Comparison of ENCODE assay signal across 14 cellular contexts in the genomic region with DNA sequence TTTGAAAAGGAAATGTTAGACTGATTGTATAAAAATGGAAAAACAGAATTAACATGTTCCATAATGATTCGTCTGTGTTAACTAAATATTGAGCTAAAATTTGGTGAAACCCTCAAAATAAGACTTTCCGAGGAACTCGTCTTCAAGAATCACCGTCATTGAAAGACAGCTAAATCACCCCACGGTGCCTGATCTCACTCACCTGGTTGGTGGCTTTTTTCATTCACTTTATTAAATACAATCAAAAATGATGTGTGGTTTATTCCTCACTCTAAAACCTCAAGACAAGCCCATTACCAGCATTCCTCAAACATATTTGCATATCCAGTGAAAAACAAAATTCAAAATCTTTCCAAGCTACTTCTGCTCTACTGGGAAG.
A peak's percentile ranks its signal among the peaks of the same experiment; 100 is the strongest.
DNase-seq lines count a peak whose midpoint lies in the region; ATAC-seq, FAIRE-seq and TF ChIP-seq lines count a peak whose summit lies in the region.
"Had no signal": no experiment of that assay in that cellular context is flagged by ENCODE, and none has a peak within 500 bp of the region (broad histone marks: within the 10 kb centered on the region; RNA-seq: fewer than 3 reads in every experiment).

No MANE protein-coding gene starts in this region.

- H3K27me3 ChIP-seq in gastroesophageal sphincter, result no peaks in the 10 kb centered on the region
- H3K27me3 ChIP-seq: left lung, tibial artery had no signal

- H3K27ac Mint-ChIP-seq in T-cell, result peak overlapping the region; percentile 69 to 89
- no peak overlapping the region for H3K27ac Mint-ChIP-seq in activated T-helper 1 cell treated with anti-CD3 and anti-CD28 coated beads, Interleukin-12 subunit alpha, Interleukin-12 subunit beta, Interleukin-2, Interleukin-4 antibody, amounts not matched to agents 30 ng/mL and 10 ng/mL and 1 ng/mL, durations not matched to agents 14 hours and 24 hours and 36 hours

- H3K4me1 Mint-ChIP-seq in T-cell, result peaks cover 96 to 100% (median 98%) of the 10 kb centered on the region in 3 donors
- H3K4me1 Mint-ChIP-seq in activated T-helper 1 cell treated with anti-CD3 and anti-CD28 coated beads, Interleukin-12 subunit alpha, Interleukin-12 subunit beta, Interleukin-2, Interleukin-4 antibody, amounts not matched to agents 30 ng/mL and 10 ng/mL and 1 ng/mL, durations not matched to agents 14 hours and 24 hours and 36 hours (ENCODE audit: low read depth), result peaks cover 7% of the 10 kb centered on the region

- no peaks in the 10 kb centered on the region for H3K36me3 ChIP-seq in gastroesophageal sphincter
- H3K36me3 ChIP-seq: left lung, tibial artery had no signal

- TF ChIP-seq POLR2A in gastroesophageal sphincter (IDR thresholded peaks at IDR 0.05), result no peak

- no peak for FAIRE-seq in HTR-8/SVneo (lab: Jason Lieb, UNC)
- FAIRE-seq: frontal cortex had no signal

- H3K4me3 ChIP-seq in gastroesophageal sphincter, result no peak overlapping the region
- H3K4me3 ChIP-seq: left lung, tibial artery had no signal

- peaks cover 33% of the 10 kb centered on the region for H3K36me3 Mint-ChIP-seq in T-cell
- peaks cover 3% of the 10 kb centered on the region for H3K36me3 Mint-ChIP-seq in activated T-helper 1 cell treated with anti-CD3 and anti-CD28 coated beads, Interleukin-12 subunit alpha, Interleukin-12 subunit beta, Interleukin-2, Interleukin-4 antibody, amounts not matched to agents 30 ng/mL and 10 ng/mL and 1 ng/mL, durations not matched to agents 14 hours and 24 hours and 36 hours (ENCODE audit: low read depth)

- ATAC-seq in T-cell (replicated peaks in 1 of 4) (no peak), gastroesophageal sphincter (no peak), HG03442 (IDR thresholded peaks at IDR 0.05; ENCODE audit: unreplicated experiment) (no peak)

- peak; percentile 36 for DNase-seq in stimulated activated CD4-positive, alpha-beta T cell treated with anti-CD3 and anti-CD28 coated beads, Interleukin-4, amount 100 ng/mL, for 24 hours
- DNase-seq in stimulated activated CD4-positive, alpha-beta T cell treated with anti-CD3 and anti-CD28 coated beads, Interleukin-2, amount 100 ng/mL, for 48 hours, result no peak
- DNase-seq in T-cell, result no peak
- no peak for DNase-seq in activated T-helper 1 cell treated with anti-CD3 and anti-CD28 coated beads, Interleukin-12 subunit alpha, Interleukin-12 subunit beta, Interleukin-2, Interleukin-4 antibody, amounts not matched to agents 30 ng/mL and 10 ng/mL and 1 ng/mL, durations not matched to agents 14 hours and 24 hours and 36 hours (ENCODE audit: low spot score)
- DNase-seq in HTR-8/SVneo (ENCODE audit: insufficient read length, low spot score), result no peak
- DNase-seq: C1 segment of cervical spinal cord, left lung, NCI-H187, NCI-H446, SIG-M5 had no signal

- CTCF ChIA-PET in T-cell (lab: Charles Lee), result interaction anchor here (0.5 to 1.3 kb wide), 2 partner anchors 12 to 291 kb away, joined by 3 to 4 read pairs; no protein-coding TSS in a partner anchor

- POLR2A ChIA-PET in T-cell (lab: Charles Lee), result interaction anchor here (0.6 to 1.8 kb wide), 4 partner anchors 12 to 375 kb away, joined by 3 to 9 read pairs (median 4); no protein-coding TSS in a partner anchor

- H3K27me3 Mint-ChIP-seq in T-cell, result no peaks in the 10 kb centered on the region
- H3K27me3 Mint-ChIP-seq in activated T-helper 1 cell treated with anti-CD3 and anti-CD28 coated beads, Interleukin-12 subunit alpha, Interleukin-12 subunit beta, Interleukin-2, Interleukin-4 antibody, amounts not matched to agents 30 ng/mL and 10 ng/mL and 1 ng/mL, durations not matched to agents 14 hours and 24 hours and 36 hours (ENCODE audit: insufficient read depth), result peaks cover 50% of the 10 kb centered on the region

- peak overlapping the region in 3 of 4 donors; percentile 62 to 80 (median 77) for H3K27ac ChIP-seq in gastroesophageal sphincter

- TF ChIP-seq CTCF in gastroesophageal sphincter (IDR thresholded peaks at IDR 0.05), result no peak

- no peaks in the 10 kb centered on the region for H3K9me3 ChIP-seq in gastroesophageal sphincter
- H3K9me3 ChIP-seq: left lung, tibial artery had no signal

- 50 to 71% methylated on average over 5 of the region's 5 CpGs for WGBS in gastroesophageal sphincter (ENCODE audit: low coverage in 1 of 2), 2 donors

- H3K4me3 Mint-ChIP-seq in T-cell, result peak overlapping the region in 2 of 3 donors; percentile 18 to 84
- no peak overlapping the region for H3K4me3 Mint-ChIP-seq in activated T-helper 1 cell treated with anti-CD3 and anti-CD28 coated beads, Interleukin-12 subunit alpha, Interleukin-12 subunit beta, Interleukin-2, Interleukin-4 antibody, amounts not matched to agents 30 ng/mL and 10 ng/mL and 1 ng/mL, durations not matched to agents 14 hours and 24 hours and 36 hours

- H3K4me1 ChIP-seq in gastroesophageal sphincter, result peaks cover 3 to 75% (median 17%) of the 10 kb centered on the region in 3 donors

- intact Hi-C loops in activated T-helper 1 cell treated with anti-CD3 and anti-CD28 coated beads, Interleukin-12 subunit alpha, Interleukin-12 subunit beta, Interleukin-2, Interleukin-4 antibody, amounts not matched to agents 30 ng/mL and 10 ng/mL and 1 ng/mL, durations not matched to agents 14 hours and 24 hours and 36 hours (cut with micrococcal nuclease), result no loop called here

- no peak for TF ChIP-seq EP300 in gastroesophageal sphincter (IDR thresholded peaks at IDR 0.05)

- no peaks in the 10 kb centered on the region for H3K9me3 Mint-ChIP-seq in T-cell
- H3K9me3 Mint-ChIP-seq in activated T-helper 1 cell treated with anti-CD3 and anti-CD28 coated beads, Interleukin-12 subunit alpha, Interleukin-12 subunit beta, Interleukin-2, Interleukin-4 antibody, amounts not matched to agents 30 ng/mL and 10 ng/mL and 1 ng/mL, durations not matched to agents 14 hours and 24 hours and 36 hours, result no peaks in the 10 kb centered on the region
